ENCODE assay signal across 19 cellular contexts in genomic region chr9:38284768-38285080, GRCh38.
DNase-seq lines count a peak whose midpoint lies in the region; ATAC-seq, FAIRE-seq and TF ChIP-seq lines count a peak whose summit lies in the region.
"Had no signal": no experiment of that assay in that cellular context is flagged by ENCODE, and none has a peak within 500 bp of the region (broad histone marks: within the 10 kb centered on the region; RNA-seq: fewer than 3 reads in every experiment).

No MANE protein-coding gene starts in this region.

- H3K4me1 Mint-ChIP-seq in progenitor cell of endocrine pancreas (ENCODE audit: low read depth): peaks cover 17% of the 10 kb centered on the region
- H3K4me1 Mint-ChIP-seq: memory B cell; stimulated activated naive B cell treated with anti-CD40 and anti-IgM and Interleukin-4, amounts not matched to agents 10 μg/mL and 1 μg/mL and 100 μg/mL, for 72 hours had no signal

- no peaks in the 10 kb centered on the region for H4K20me1 ChIP-seq in Karpas-422 (ENCODE audit: insufficient read depth, low read depth, low read length)

- DNase-seq in NCI-H510A (lab: John Stamatoyannopoulos, UW) (peak; percentile 7), NCI-H510A treated with DMSO at 0.1 percent for 48 hours (lab: John Stamatoyannopoulos, UW) (no peak), NCI-H2081 treated with DMSO at 0.1 percent for 48 hours (lab: John Stamatoyannopoulos, UW) (peak; percentile 77), SK-N-DZ (ENCODE audit: low spot score) (peak; percentile 60), progenitor cell of endocrine pancreas (ENCODE audit: low spot score, unreplicated experiment) (no peak), urothelium cell line (ENCODE audit: low spot score) (no peak), Karpas-422 (no peak)
- DNase-seq: activated CD4-positive, alpha-beta T cell treated with anti-CD3 and anti-CD28 coated beads, Interleukin-2, amount 10 ng/mL, durations not matched to agents 7 days and 5 days; activated T-cell treated with anti-CD3 and anti-CD28 coated beads, Interleukin-2, amount 50 U/mL, for 4 hours; CD8-positive, alpha-beta memory T cell; gastrocnemius medialis; stimulated activated naive B cell treated with anti-CD40 and anti-IgM and Interleukin-4, amounts not matched to agents 10 μg/mL and 1 μg/mL and 100 μg/mL, for 72 hours; upper lobe of right lung had no signal

- no peak overlapping the region for H3K27ac ChIP-seq in Karpas-422 (ENCODE audit: low read length)
- H3K27ac ChIP-seq: A549, gastrocnemius medialis, neutrophil, upper lobe of right lung had no signal

- no peak for FAIRE-seq in urothelium cell line (lab: Jason Lieb, UNC)
- FAIRE-seq: A549, K562 had no signal

- H3K4me1 ChIP-seq in Karpas-422 (ENCODE audit: low read length): peaks cover 22% of the 10 kb centered on the region
- H3K4me1 ChIP-seq: A549, gastrocnemius medialis, upper lobe of right lung had no signal

- no peaks in the 10 kb centered on the region for H3K9me3 Mint-ChIP-seq in progenitor cell of endocrine pancreas (ENCODE audit: low read depth)
- H3K9me3 Mint-ChIP-seq: activated CD4-positive, alpha-beta T cell treated with anti-CD3 and anti-CD28 coated beads, Interleukin-2, amount 10 ng/mL, durations not matched to agents 7 days and 5 days; activated T-cell treated with anti-CD3 and anti-CD28 coated beads, Interleukin-2, amount 50 U/mL, for 4 hours; CD8-positive, alpha-beta memory T cell; memory B cell; stimulated activated naive B cell treated with anti-CD40 and anti-IgM and Interleukin-4, amounts not matched to agents 10 μg/mL and 1 μg/mL and 100 μg/mL, for 72 hours; T-helper 2 cell treated with Interferon-gamma antibody and Interleukin-4, amounts not matched to agents 5 μg/mL and 100 μg/mL, for 36 hours had no signal

- no peak overlapping the region for H3K9ac ChIP-seq in Karpas-422 (ENCODE audit: low read length)

- TF ChIP-seq CTCF in progenitor cell of endocrine pancreas (IDR thresholded peaks at IDR 0.05; ENCODE audit: unreplicated experiment): no peak

- H3K4me3 Mint-ChIP-seq in progenitor cell of endocrine pancreas (ENCODE audit: low read depth): no peak overlapping the region
- H3K4me3 Mint-ChIP-seq: activated CD4-positive, alpha-beta T cell treated with anti-CD3 and anti-CD28 coated beads, Interleukin-2, amount 10 ng/mL, durations not matched to agents 7 days and 5 days; activated T-cell treated with anti-CD3 and anti-CD28 coated beads, Interleukin-2, amount 50 U/mL, for 4 hours; CD8-positive, alpha-beta memory T cell; memory B cell; stimulated activated naive B cell treated with anti-CD40 and anti-IgM and Interleukin-4, amounts not matched to agents 10 μg/mL and 1 μg/mL and 100 μg/mL, for 72 hours; T-helper 2 cell treated with Interferon-gamma antibody and Interleukin-4, amounts not matched to agents 5 μg/mL and 100 μg/mL, for 36 hours had no signal

- H3K36me3 ChIP-seq in Karpas-422 (ENCODE audit: insufficient read depth, low read length): no peaks in the 10 kb centered on the region
- H3K36me3 ChIP-seq: gastrocnemius medialis, neutrophil, upper lobe of right lung had no signal

- no peak for ATAC-seq in GM19328 (IDR thresholded peaks at IDR 0.05; ENCODE audit: unreplicated experiment)
- ATAC-seq: A549; activated T-cell treated with anti-CD3 and anti-CD28 coated beads, Interleukin-2, amount 50 U/mL, for 4 hours; gastrocnemius medialis; stimulated activated naive B cell treated with anti-CD40 and anti-IgM and Interleukin-4, amounts not matched to agents 10 μg/mL and 1 μg/mL and 100 μg/mL, for 72 hours; upper lobe of right lung had no signal

- no peaks in the 10 kb centered on the region for H3K36me3 Mint-ChIP-seq in progenitor cell of endocrine pancreas (ENCODE audit: insufficient read depth)
- H3K36me3 Mint-ChIP-seq: CD8-positive, alpha-beta memory T cell; memory B cell; stimulated activated naive B cell treated with anti-CD40 and anti-IgM and Interleukin-4, amounts not matched to agents 10 μg/mL and 1 μg/mL and 100 μg/mL, for 72 hours had no signal

- H3K4me3 ChIP-seq in Karpas-422 (ENCODE audit: low read length): no peak overlapping the region
- H3K4me3 ChIP-seq: A549, gastrocnemius medialis, K562, upper lobe of right lung had no signal

- no peak overlapping the region for H2AFZ ChIP-seq in Karpas-422 (ENCODE audit: low read length)

- H3K79me2 ChIP-seq in Karpas-422 (ENCODE audit: low read length): no peaks in the 10 kb centered on the region

- no peaks in the 10 kb centered on the region for H3K27me3 ChIP-seq in Karpas-422 (ENCODE audit: low read length)
- H3K27me3 ChIP-seq: gastrocnemius medialis, neutrophil, upper lobe of right lung had no signal

- peaks cover 26% of the 10 kb centered on the region for H3K27me3 Mint-ChIP-seq in progenitor cell of endocrine pancreas
- H3K27me3 Mint-ChIP-seq: activated CD4-positive, alpha-beta T cell treated with anti-CD3 and anti-CD28 coated beads, Interleukin-2, amount 10 ng/mL, durations not matched to agents 7 days and 5 days had no signal

- no peak overlapping the region for H3K4me2 ChIP-seq in Karpas-422 (ENCODE audit: low read depth, low read length, poor library complexity, severe bottlenecking)
- H3K4me2 ChIP-seq: A549 had no signal

- no peaks in the 10 kb centered on the region for H3K9me2 ChIP-seq in Karpas-422 (replicated peaks; ENCODE audit: insufficient read depth, low read length)

- no peaks in the 10 kb centered on the region for H3K9me3 ChIP-seq in Karpas-422 (ENCODE audit: low read length)
- H3K9me3 ChIP-seq: A549, gastrocnemius medialis, neutrophil, upper lobe of right lung had no signal

- peak overlapping the region; percentile 49 for H3K27ac Mint-ChIP-seq in progenitor cell of endocrine pancreas
- H3K27ac Mint-ChIP-seq: activated CD4-positive, alpha-beta T cell treated with anti-CD3 and anti-CD28 coated beads, Interleukin-2, amount 10 ng/mL, durations not matched to agents 7 days and 5 days; CD8-positive, alpha-beta memory T cell; memory B cell; stimulated activated naive B cell treated with anti-CD40 and anti-IgM and Interleukin-4, amounts not matched to agents 10 μg/mL and 1 μg/mL and 100 μg/mL, for 72 hours; T-helper 2 cell treated with Interferon-gamma antibody and Interleukin-4, amounts not matched to agents 5 μg/mL and 100 μg/mL, for 36 hours had no signal

Comparison
In these comparisons a context has a peak if more than half of its experiments do, and no peak if none do; other contexts are left out.
1. DNase-seq: peak in NCI-H510A (single experiment), NCI-H2081 treated with DMSO at 0.1 percent for 48 hours (single experiment) and SK-N-DZ (single experiment); none in NCI-H510A treated with DMSO at 0.1 percent for 48 hours (single experiment), progenitor cell of endocrine pancreas (single experiment), urothelium cell line (single experiment) and Karpas-422 (single experiment).